8 cellular contexts compared by ENCODE assay signal in genomic region chr1:167057297-167057688, GRCh38.
DNase-seq lines count a peak whose midpoint lies in the region; ATAC-seq and TF ChIP-seq lines count a peak whose summit lies in the region.

No MANE protein-coding gene starts in this region.

- H3F3A ChIP-seq in SU-DHL-6 (ENCODE audit: insufficient read depth): no peaks in the 10 kb centered on the region

- no peak overlapping the region for H3K4me3 ChIP-seq in SU-DHL-6 (ENCODE audit: insufficient read depth, low read length, poor library complexity, severe bottlenecking)
- no peak overlapping the region for H3K4me3 ChIP-seq in parathyroid adenoma (ENCODE audit: low read depth, low read length)

- no peak overlapping the region for H3K9ac ChIP-seq in SU-DHL-6 (ENCODE audit: low read length)
- H3K9ac ChIP-seq in parathyroid adenoma: no peak overlapping the region

- H4K20me1 ChIP-seq in SU-DHL-6 (ENCODE audit: low read depth, low read length): no peaks in the 10 kb centered on the region

- peak; percentile 17 for TF ChIP-seq CTCF in SU-DHL-6 (IDR thresholded peaks at IDR 0.05; ENCODE audit: insufficient read depth, low read length, poor library complexity, severe bottlenecking)
- TF ChIP-seq CTCF in parathyroid adenoma (IDR thresholded peaks at IDR 0.05): peak; percentile 19

- ATAC-seq in HG02759 (IDR thresholded peaks at IDR 0.05; ENCODE audit: unreplicated experiment): peak; percentile 60

- no peak overlapping the region for H3K27ac ChIP-seq in SU-DHL-6 (ENCODE audit: low read depth, low read length)
- no peak overlapping the region for H3K27ac ChIP-seq in parathyroid adenoma

- H2AFZ ChIP-seq in SU-DHL-6 (ENCODE audit: low read depth, low read length, severe bottlenecking) (no peak overlapping the region), parathyroid adenoma (peak overlapping the region; percentile 56)

- H3K36me3 ChIP-seq in SU-DHL-6 (ENCODE audit: low read length) (no peaks in the 10 kb centered on the region), parathyroid adenoma (ENCODE audit: control insufficient read depth, insufficient read depth, low read length) (no peaks in the 10 kb centered on the region)

- no peaks in the 10 kb centered on the region for H3K9me2 ChIP-seq in SU-DHL-6 (replicated peaks; ENCODE audit: insufficient read depth, low read length)

- no peaks in the 10 kb centered on the region for H3K4me1 ChIP-seq in parathyroid adenoma

- H3K27me3 ChIP-seq in SU-DHL-6 (ENCODE audit: low read length): no peaks in the 10 kb centered on the region
- H3K27me3 ChIP-seq in parathyroid adenoma (ENCODE audit: control insufficient read depth, insufficient read depth, low read length): no peaks in the 10 kb centered on the region

- H3K9me3 ChIP-seq in SU-DHL-6 (ENCODE audit: insufficient read depth, low read length): no peaks in the 10 kb centered on the region
- no peaks in the 10 kb centered on the region for H3K9me3 ChIP-seq in parathyroid adenoma (ENCODE audit: control insufficient read depth, low read length)

- peak; percentile 36 for DNase-seq in stimulated activated CD4-positive, alpha-beta T cell treated with anti-CD3 and anti-CD28 coated beads, Interleukin-1b, Interleukin-23, amount 100 ng/mL, for 48 hours
- DNase-seq in stimulated activated CD4-positive, alpha-beta T cell treated with anti-CD3 and anti-CD28 coated beads, Interleukin-12 subunit alpha, Interleukin-12 subunit beta, amount 100 ng/mL, for 4 hours: no peak
- DNase-seq in NCI-H1436 treated with DMSO at 0.1 percent for 48 hours (lab: John Stamatoyannopoulos, UW) (peak; percentile 83), fibroblast of peridontal ligament (ENCODE audit: extremely low read depth) (peak; percentile 8), NK-92 (lab: John Stamatoyannopoulos, UW; ENCODE audit: unreplicated experiment) (no peak)

- H3K79me2 ChIP-seq in SU-DHL-6 (ENCODE audit: insufficient read depth, low read length) (no peaks in the 10 kb centered on the region), parathyroid adenoma (no peaks in the 10 kb centered on the region)

- H3K4me2 ChIP-seq in SU-DHL-6 (ENCODE audit: low read depth, low read length, poor library complexity, severe bottlenecking): no peak overlapping the region
- H3K4me2 ChIP-seq in parathyroid adenoma (ENCODE audit: low read length): no peak overlapping the region

Comparison
In these comparisons a context has a peak if more than half of its experiments do, and no peak if none do; other contexts are left out.
1. DNase-seq: peak in stimulated activated CD4-positive, alpha-beta T cell treated with anti-CD3 and anti-CD28 coated beads, Interleukin-1b, Interleukin-23, amount 100 ng/mL, for 48 hours (single experiment), NCI-H1436 treated with DMSO at 0.1 percent for 48 hours (single experiment) and fibroblast of peridontal ligament (single experiment); none in stimulated activated CD4-positive, alpha-beta T cell treated with anti-CD3 and anti-CD28 coated beads, Interleukin-12 subunit alpha, Interleukin-12 subunit beta, amount 100 ng/mL, for 4 hours (single experiment) and NK-92 (single experiment).